ENCODE assay signal across 9 cellular contexts in the genomic region with DNA sequence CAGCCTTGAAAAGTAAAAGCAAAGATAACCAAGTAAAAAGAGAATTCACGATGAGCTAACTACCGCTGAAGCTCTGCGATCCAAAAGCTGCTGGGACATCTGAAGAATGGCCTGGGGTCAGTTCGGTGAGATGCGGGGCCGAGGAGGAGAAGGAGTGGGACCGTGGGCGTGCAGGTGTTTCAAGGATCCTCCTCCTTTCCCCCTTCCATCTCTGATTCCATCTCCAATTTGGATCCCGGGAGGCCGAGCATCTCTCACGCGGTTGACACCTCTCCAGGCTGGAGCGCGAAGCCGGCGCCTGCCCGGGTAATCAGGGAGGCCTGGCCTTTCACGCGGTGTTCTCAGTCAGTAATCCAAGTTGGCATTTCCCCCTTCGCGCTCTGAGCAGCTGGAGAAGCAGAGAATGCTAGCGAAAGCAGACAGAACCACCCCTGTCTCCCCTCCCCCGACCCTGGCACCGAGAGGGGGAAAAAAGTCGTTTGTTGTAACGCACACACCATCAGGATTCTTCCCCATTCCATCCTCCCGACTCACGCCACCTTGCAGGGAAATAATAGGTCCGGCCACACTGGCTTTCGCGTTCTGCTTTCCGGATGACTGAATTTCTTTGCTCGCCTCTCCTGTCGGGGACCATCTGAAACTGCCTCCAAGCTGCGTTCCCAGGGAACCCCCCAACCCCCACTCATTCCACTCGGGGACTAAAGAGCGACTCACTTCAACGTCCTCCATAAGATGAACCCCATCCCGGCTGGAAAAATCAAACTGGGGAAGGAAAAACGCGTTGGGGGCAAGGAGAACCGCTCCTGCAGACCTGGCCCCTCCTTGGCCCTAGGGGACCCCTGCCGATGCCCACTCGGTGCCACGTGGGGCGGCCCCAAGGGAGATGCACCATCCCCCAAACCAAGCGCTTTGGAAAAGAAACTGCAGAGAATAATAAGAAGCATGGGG. TPM values are rescaled to one million over a fixed set of nuclear protein-coding genes. Genes with fewer than 3 reads are reported as not detected.
A peak's percentile ranks its signal among the peaks of the same experiment; 100 is the strongest.
DNase-seq lines count a peak whose midpoint lies in the region; TF ChIP-seq lines count a peak whose summit lies in the region.
"Had no signal": no experiment of that assay in that cellular context is flagged by ENCODE, and none has a peak within 500 bp of the region (broad histone marks: within the 10 kb centered on the region; RNA-seq: fewer than 3 reads in every experiment).

No MANE protein-coding gene starts in this region.

- no peaks in the 10 kb centered on the region for H3K36me3 Mint-ChIP-seq in Calu3 (ENCODE audit: insufficient read depth, unreplicated experiment)
- no peaks in the 10 kb centered on the region for H3K36me3 Mint-ChIP-seq in neural progenitor cell

- no peaks in the 10 kb centered on the region for H3K9me3 ChIP-seq in Karpas-422 (ENCODE audit: low read length)
- no peaks in the 10 kb centered on the region for H3K9me3 ChIP-seq in neural progenitor cell (ENCODE audit: low read depth)
- H3K9me3 ChIP-seq: thyroid gland had no signal

- H2AFZ ChIP-seq in Karpas-422 (ENCODE audit: low read length): no peak overlapping the region
- H2AFZ ChIP-seq in neural progenitor cell (replicated peaks): no peak overlapping the region

- peak overlapping the region; percentile 73 for H3K4me2 ChIP-seq in Karpas-422 (ENCODE audit: low read depth, low read length, poor library complexity, severe bottlenecking)
- H3K4me2 ChIP-seq in neural progenitor cell: peak overlapping the region; percentile 85

- H3K4me1 ChIP-seq in Karpas-422 (ENCODE audit: low read length) (peaks cover 23% of the 10 kb centered on the region), neural progenitor cell (peaks cover 44% of the 10 kb centered on the region)

- no TSS peak for BruUV-seq in Calu3 (replicated peaks; lab: Mats Ljungman, UMichigan)

- POLR2A ChIA-PET in RWPE1 (lab: Yijun Ruan, JAX; ENCODE audit: low non-redundant PET): no interaction called here

- H3K4me3 ChIP-seq in Karpas-422 (ENCODE audit: low read length): peak overlapping the region; percentile 53; the same call in 1 of the 2 replicates
- peak overlapping the region; percentile 18 for H3K4me3 ChIP-seq in brain microvascular endothelial cell (ENCODE audit: low read depth, low read length)
- H3K4me3 ChIP-seq in neural progenitor cell: peak overlapping the region; percentile 45

- no peaks in the 10 kb centered on the region for H3K4me1 Mint-ChIP-seq in Calu3 (ENCODE audit: low read depth, unreplicated experiment)
- H3K4me1 Mint-ChIP-seq in neural progenitor cell: peaks cover 43% of the 10 kb centered on the region

- in situ Hi-C loops in brain microvascular endothelial cell (cut with HindIII; ENCODE audit: low pct_ligation_motif_present, low sequenced_read_pairs): no loop called here

- DNase-seq in Calu3: peak; percentile 39
- peak; percentile 10 for DNase-seq in Karpas-422
- DNase-seq in brain microvascular endothelial cell: no peak
- DNase-seq in neural progenitor cell (ENCODE audit: low spot score): peak; percentile 73
- no peak for DNase-seq in GM20000 (ENCODE audit: low spot score)
- no peak for DNase-seq in NCI-H446 (lab: John Stamatoyannopoulos, UW)
- no peak for DNase-seq in RWPE1 (ENCODE audit: low spot score)
- DNase-seq in occipital lobe (lab: John Stamatoyannopoulos, UW): no peak
- DNase-seq: thyroid gland had no signal

- intact Hi-C loops in Calu3 (cut with micrococcal nuclease; ENCODE audit: unreplicated experiment): no loop called here

- H3K27me3 ChIP-seq in Karpas-422 (ENCODE audit: low read length) (no peaks in the 10 kb centered on the region), brain microvascular endothelial cell (replicated peaks) (peaks cover 64% of the 10 kb centered on the region), neural progenitor cell (peaks cover 100% of the 10 kb centered on the region)

- no peak overlapping the region for H3K27ac Mint-ChIP-seq in Calu3 (ENCODE audit: unreplicated experiment)
- no peak overlapping the region for H3K27ac Mint-ChIP-seq in neural progenitor cell

- no peaks in the 10 kb centered on the region for H3K79me2 ChIP-seq in Karpas-422 (ENCODE audit: low read length)
- H3K79me2 ChIP-seq in neural progenitor cell (ENCODE audit: low read depth): no peaks in the 10 kb centered on the region

- H3K9ac ChIP-seq in Karpas-422 (ENCODE audit: low read length) (peak overlapping the region; percentile 43; the same call in 1 of the 2 replicates), neural progenitor cell (no peak overlapping the region)

- H3K4me3 Mint-ChIP-seq in Calu3 (ENCODE audit: low read depth, unreplicated experiment): peak overlapping the region; percentile 70
- H3K4me3 Mint-ChIP-seq in neural progenitor cell: peak overlapping the region; percentile 83

- H3K36me3 ChIP-seq in Karpas-422 (ENCODE audit: insufficient read depth, low read length): no peaks in the 10 kb centered on the region
- H3K36me3 ChIP-seq in brain microvascular endothelial cell (replicated peaks): no peaks in the 10 kb centered on the region
- no peaks in the 10 kb centered on the region for H3K36me3 ChIP-seq in neural progenitor cell
- H3K36me3 ChIP-seq: thyroid gland had no signal

- H3K27me3 Mint-ChIP-seq in Calu3 (ENCODE audit: unreplicated experiment) (peaks cover 55% of the 10 kb centered on the region), neural progenitor cell (ENCODE audit: insufficient read depth, low read depth) (peaks cover 68% of the 10 kb centered on the region)

- peaks cover 49% of the 10 kb centered on the region for H3F3A ChIP-seq in neural progenitor cell (ENCODE audit: low read depth)

- no peak overlapping the region for H3K27ac ChIP-seq in Karpas-422 (ENCODE audit: low read length)
- H3K27ac ChIP-seq in brain microvascular endothelial cell: no peak overlapping the region
- no peak overlapping the region for H3K27ac ChIP-seq in neural progenitor cell
- no peak overlapping the region for H3K27ac ChIP-seq in RWPE1
- H3K27ac ChIP-seq: thyroid gland had no signal

- H3K9me3 Mint-ChIP-seq in Calu3 (ENCODE audit: low read depth, unreplicated experiment): no peaks in the 10 kb centered on the region
- peaks cover 4% of the 10 kb centered on the region for H3K9me3 Mint-ChIP-seq in neural progenitor cell

- H4K20me1 ChIP-seq in Karpas-422 (ENCODE audit: insufficient read depth, low read depth, low read length): no peaks in the 10 kb centered on the region
- peaks cover 32% of the 10 kb centered on the region for H4K20me1 ChIP-seq in neural progenitor cell (ENCODE audit: low read depth)

- no peaks in the 10 kb centered on the region for H3K9me2 ChIP-seq in Karpas-422 (replicated peaks; ENCODE audit: insufficient read depth, low read length)

- CTCF ChIA-PET in Calu3 (lab: Charles Lee): no interaction called here
- CTCF ChIA-PET in RWPE1 (lab: Yijun Ruan, JAX): interaction anchor here (0.7 to 1.5 kb wide), 2 partner anchors 15 kb away, joined by 3 to 5 read pairs; no protein-coding TSS in a partner anchor

- TF ChIP-seq CTCF in Calu3 (IDR thresholded peaks at IDR 0.05; ENCODE audit: unreplicated experiment) (no peak), brain microvascular endothelial cell (IDR thresholded peaks at IDR 0.05; ENCODE audit: low read depth, low read length, missing control alignments) (no peak), neural progenitor cell (IDR thresholded peaks at IDR 0.05) (no peak), GM20000 (IDR thresholded peaks at IDR 0.05; ENCODE audit: extremely low read depth, missing control alignments) (no peak), RWPE1 (conservative IDR thresholded peaks at IDR 0.05; ENCODE audit: low read depth) (no peak)

RNA-seq across cellular contexts. Expression of a gene that starts 6.5 kb away (rescaled TPM):
- total RNA-seq in Calu3 (2022): not detected in 2 replicates
- total RNA-seq in Karpas-422 (2014; rRNA removed; shearing (Covaris generic); ENCODE audit: low replicate concordance): 5.1 and 9.6 TPM in 2 replicates
- total RNA-seq in neural progenitor cell (ENCODE audit: low replicate concordance): 0.09 and 0.90 TPM in 2 replicates
- total RNA-seq in occipital lobe: 10.1 TPM
- total RNA-seq: thyroid gland had no signal

Comparison
In these comparisons a context has a peak if more than half of its experiments do, and no peak if none do; other contexts are left out.
1. DNase-seq: peak in Calu3 (single experiment), Karpas-422 (single experiment) and neural progenitor cell (single experiment); none in brain microvascular endothelial cell (single experiment), GM20000 (single experiment), NCI-H446 (0 of 2), RWPE1 (single experiment) and occipital lobe (single experiment).
2. Peak in every context shown above with its lines, with median percentiles within 50 percentile points of each other: H3K4me3 ChIP-seq.